Comparison of ENCODE assay signal across 24 cellular contexts in genomic region chr6:168791916-168792315, GRCh38.
DNase-seq lines count a peak whose midpoint lies in the region; TF ChIP-seq lines count a peak whose summit lies in the region.
"Had no signal": no experiment of that assay in that cellular context is flagged by ENCODE, and none has a peak within 500 bp of the region (broad histone marks: within the 10 kb centered on the region; RNA-seq: fewer than 3 reads in every experiment).

No MANE protein-coding gene starts in this region.

- H3K27me3 ChIP-seq in hepatocyte: no peaks in the 10 kb centered on the region

- TF ChIP-seq CTCF in hepatocyte (IDR thresholded peaks at IDR 0.05; ENCODE audit: poor library complexity): no peak

- H3K79me2 ChIP-seq in hepatocyte: no peaks in the 10 kb centered on the region

- H3K4me1 ChIP-seq in hepatocyte (ENCODE audit: insufficient read depth): no peaks in the 10 kb centered on the region

- H3K9me3 ChIP-seq in hepatocyte (ENCODE audit: low read depth): no peaks in the 10 kb centered on the region
- H3K9me3 ChIP-seq: SK-N-SH had no signal

- 81% methylated on average over 4 of the region's 4 CpGs for WGBS in hepatocyte (ENCODE audit: low lambda C conversion rate, missing lambda C conversion rate)

- no peaks in the 10 kb centered on the region for H3K9me2 ChIP-seq in hepatocyte (replicated peaks; ENCODE audit: insufficient read depth)
- H3K9me2 ChIP-seq: SK-N-SH had no signal

- H4K20me1 ChIP-seq in hepatocyte (ENCODE audit: insufficient read depth, poor library complexity, severe bottlenecking): no peaks in the 10 kb centered on the region

- H3K27ac ChIP-seq in substantia nigra (ENCODE audit: low read depth, low read length, poor library complexity, severe bottlenecking): peak overlapping the region; percentile 3
- no peak overlapping the region for H3K27ac ChIP-seq in hepatocyte
- H3K27ac ChIP-seq: C4-2B, HL-60, RWPE1 had no signal

- H3K36me3 ChIP-seq in hepatocyte (replicated peaks; ENCODE audit: insufficient read depth, low read depth): no peaks in the 10 kb centered on the region

- DNase-seq in C1 segment of cervical spinal cord (lab: John Stamatoyannopoulos, UW) (peak in 9 of 14 donors; percentile 18 to 47 (median 39)), globus pallidus (ENCODE audit: low spot score) (peak; percentile 91), midbrain (lab: John Stamatoyannopoulos, UW) (peak; percentile 70), substantia nigra (lab: John Stamatoyannopoulos, UW) (peak in 43 of 49 donors; percentile 7 to 84 (median 45)), hepatocyte (ENCODE audit: low spot score) (no peak), NCI-H2107 treated with DMSO at 0.1 percent for 48 hours (lab: John Stamatoyannopoulos, UW; ENCODE audit: unreplicated experiment) (no peak), NCI-H2196 treated with DMSO at 0.1 percent for 48 hours (lab: John Stamatoyannopoulos, UW; ENCODE audit: unreplicated experiment) (no peak)
- DNase-seq: 8988T; DMS53; EL; GF-D8; MM.1S; NCI-H1048; NCI-H1417 treated with DMSO at 0.1 percent for 48 hours; NCI-H187; NCI-H2227 treated with DMSO at 0.1 percent for 48 hours; NCI-H510A; NK-92 treated with Interleukin-12 subunit alpha and Interleukin-12 subunit beta, amount 100 ng/mL, for 24 hours; SHP77 treated with DMSO at 0.1 percent for 48 hours; SK-N-SH had no signal

- H3K4me3 ChIP-seq in hepatocyte: no peak overlapping the region
- H3K4me3 ChIP-seq: K562 had no signal

- no peak overlapping the region for H2AFZ ChIP-seq in hepatocyte

- H3K4me2 ChIP-seq in hepatocyte: no peak overlapping the region
- H3K4me2 ChIP-seq: SK-N-SH had no signal

Comparison
In these comparisons a context has a peak if more than half of its experiments do, and no peak if none do; other contexts are left out.
1. DNase-seq: peak in C1 segment of cervical spinal cord (9 of 14), globus pallidus (single experiment), midbrain (single experiment) and substantia nigra (43 of 49); none in hepatocyte (single experiment), NCI-H2107 treated with DMSO at 0.1 percent for 48 hours (single experiment) and NCI-H2196 treated with DMSO at 0.1 percent for 48 hours (single experiment).